In the genomic region with DNA sequence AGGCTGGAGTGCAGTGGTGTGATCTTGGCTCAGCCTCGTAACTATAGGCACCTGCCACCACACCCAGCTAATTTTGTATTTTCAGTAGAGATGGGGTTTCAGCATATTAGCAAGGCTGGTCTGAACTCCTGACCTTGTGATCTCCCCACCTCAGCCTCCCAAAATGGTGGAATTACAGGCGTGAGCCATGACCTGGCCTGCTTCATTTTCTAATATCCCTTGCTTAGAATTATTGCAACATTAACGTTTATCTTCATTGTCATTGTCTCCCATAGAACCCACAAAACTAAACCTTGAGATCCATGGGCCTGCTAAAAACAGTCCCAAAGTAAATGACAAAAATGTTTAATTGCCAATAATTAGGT, we compare ENCODE assay signal across 10 cellular contexts. TPM values are rescaled to one million over a fixed set of nuclear protein-coding genes. Genes with fewer than 3 reads are reported as not detected.
DNase-seq lines count a peak whose midpoint lies in the region; FAIRE-seq and TF ChIP-seq lines count a peak whose summit lies in the region.
"Had no signal": no experiment of that assay in that cellular context is flagged by ENCODE, and none has a peak within 500 bp of the region (broad histone marks: within the 10 kb centered on the region; RNA-seq: fewer than 3 reads in every experiment).

No MANE protein-coding gene starts in this region.

- intact Hi-C loops in sigmoid colon (cut with DNase I): loop anchor here (1.0 kb wide), 1 partner anchor 96 kb away; no protein-coding TSS in a partner anchor

- no peak for DNase-seq in T-helper 2 cell treated with Interferon-gamma antibody and Interleukin-4, amounts not matched to agents 5 μg/mL and 100 μg/mL, for 36 hours (ENCODE audit: low spot score)
- DNase-seq in T-helper 2 cell (no peak), astrocyte (ENCODE audit: low read depth) (no peak), sigmoid colon (no peak), T1000 (lab: John Stamatoyannopoulos, UW) (no peak), COR-L47 (lab: John Stamatoyannopoulos, UW) (no peak), neuronal stem cell (ENCODE audit: low spot score) (no peak)
- DNase-seq: tibial artery had no signal

- H3K27me3 Mint-ChIP-seq in T-helper 2 cell treated with Interferon-gamma antibody and Interleukin-4, amounts not matched to agents 5 μg/mL and 100 μg/mL, for 36 hours (ENCODE audit: low read depth): no peaks in the 10 kb centered on the region
- H3K27me3 Mint-ChIP-seq in astrocyte (ENCODE audit: low read depth, unreplicated experiment): no peaks in the 10 kb centered on the region

- H4K91ac ChIP-seq in neuronal stem cell (ENCODE audit: low read depth, low read length, poor library complexity): no peak overlapping the region

- H3K27me3 ChIP-seq in Loucy (ENCODE audit: insufficient read depth, low read length, poor library complexity, severe bottlenecking): peaks cover under 1% of the 10 kb centered on the region
- no peaks in the 10 kb centered on the region for H3K27me3 ChIP-seq in astrocyte (ENCODE audit: insufficient read depth, low read length)
- H3K27me3 ChIP-seq in sigmoid colon: no peaks in the 10 kb centered on the region
- H3K27me3 ChIP-seq in neuronal stem cell (ENCODE audit: control insufficient read depth in 3 of 3, insufficient read depth in 3 of 3, low read depth in 1 of 3, low read length in 3 of 3): no peaks in the 10 kb centered on the region
- H3K27me3 ChIP-seq: tibial artery had no signal

- H2BK12ac ChIP-seq in neuronal stem cell (ENCODE audit: low read length): no peak overlapping the region

- H3K4me3 Mint-ChIP-seq in T-helper 2 cell treated with Interferon-gamma antibody and Interleukin-4, amounts not matched to agents 5 μg/mL and 100 μg/mL, for 36 hours: peak overlapping the region; percentile 15
- H3K4me3 Mint-ChIP-seq in astrocyte (ENCODE audit: unreplicated experiment): peak overlapping the region; percentile 94

- FAIRE-seq in astrocyte (lab: Jason Lieb, UNC): no peak

- H4K8ac ChIP-seq in neuronal stem cell (ENCODE audit: low read depth, low read length): no peak overlapping the region

- peaks cover 48% of the 10 kb centered on the region for H3K36me3 ChIP-seq in Loucy (ENCODE audit: insufficient read depth, low read length)
- H3K36me3 ChIP-seq in astrocyte (ENCODE audit: insufficient read depth, low read length): peaks cover 38% of the 10 kb centered on the region
- H3K36me3 ChIP-seq in sigmoid colon: peaks cover 7 to 57% (median 28%) of the 10 kb centered on the region in 4 donors
- peaks cover 20 to 60% of the 10 kb centered on the region in 2 donors for H3K36me3 ChIP-seq in neuronal stem cell (replicated peaks in 1 of 2; ENCODE audit: control insufficient read depth in 2 of 2, insufficient read depth in 2 of 2, low read length in 2 of 2)

- H2AK5ac ChIP-seq in neuronal stem cell (ENCODE audit: low read depth, low read length): no peak overlapping the region

- no peak overlapping the region for H2BK15ac ChIP-seq in neuronal stem cell (ENCODE audit: low read length)

- H2BK120ac ChIP-seq in neuronal stem cell (ENCODE audit: low read depth, low read length): no peak overlapping the region

- no peak overlapping the region for H2AFZ ChIP-seq in Loucy (ENCODE audit: low read length)
- no peak overlapping the region for H2AFZ ChIP-seq in astrocyte (ENCODE audit: low read depth, low read length)
- no peak overlapping the region for H2AFZ ChIP-seq in neuronal stem cell (ENCODE audit: low read length)

- TF ChIP-seq CTCF in Loucy (conservative IDR thresholded peaks at IDR 0.05; ENCODE audit: low read length): no peak
- no peak for TF ChIP-seq CTCF in astrocyte (IDR thresholded peaks at IDR 0.05; ENCODE audit: insufficient read depth, low read depth, low read length)
- no peak for TF ChIP-seq CTCF in sigmoid colon (IDR thresholded peaks at IDR 0.05)

- H3K27ac ChIP-seq in astrocyte (ENCODE audit: low read depth, low read length): peak overlapping the region; percentile 1
- H3K27ac ChIP-seq in sigmoid colon: peak overlapping the region in 3 of 4 donors; percentile 50 to 70 (median 54)
- H3K27ac ChIP-seq in neuronal stem cell (replicated peaks; ENCODE audit: low read length): no peak overlapping the region

- peaks cover 51% of the 10 kb centered on the region for H3K79me2 ChIP-seq in Loucy (ENCODE audit: insufficient read depth, low read length)
- peaks cover 33% of the 10 kb centered on the region for H3K79me2 ChIP-seq in astrocyte (ENCODE audit: insufficient read depth, low read length)

- H3K9ac ChIP-seq in Loucy (ENCODE audit: low read depth, low read length, poor library complexity, severe bottlenecking) (no peak overlapping the region), astrocyte (ENCODE audit: low read length) (no peak overlapping the region), neuronal stem cell (ENCODE audit: low read depth, low read length, poor library complexity) (no peak overlapping the region)

- H3K4me2 ChIP-seq in Loucy (ENCODE audit: low read depth, low read length, poor library complexity, severe bottlenecking): peak overlapping the region; percentile 96
- peak overlapping the region; percentile 89 for H3K4me2 ChIP-seq in astrocyte (ENCODE audit: low read length)
- no peak overlapping the region for H3K4me2 ChIP-seq in neuronal stem cell (ENCODE audit: insufficient read depth, low read length, poor library complexity, severe bottlenecking)

- no peak overlapping the region for H3K23ac ChIP-seq in neuronal stem cell (ENCODE audit: low read depth, low read length, poor library complexity)

- H3K9me2 ChIP-seq in Loucy (replicated peaks; ENCODE audit: low read depth, low read length): no peaks in the 10 kb centered on the region

- H3K9me3 Mint-ChIP-seq in T-helper 2 cell treated with Interferon-gamma antibody and Interleukin-4, amounts not matched to agents 5 μg/mL and 100 μg/mL, for 36 hours: no peaks in the 10 kb centered on the region
- H3K9me3 Mint-ChIP-seq in astrocyte (ENCODE audit: unreplicated experiment): no peaks in the 10 kb centered on the region

- no peak overlapping the region for H3K18ac ChIP-seq in neuronal stem cell (ENCODE audit: low read length)

- peaks cover 2% of the 10 kb centered on the region for H3K79me1 ChIP-seq in neuronal stem cell (ENCODE audit: low read depth, low read length)

- H3K14ac ChIP-seq in neuronal stem cell (ENCODE audit: low read length): no peak overlapping the region

- peaks cover 18% of the 10 kb centered on the region for H3F3A ChIP-seq in Loucy (ENCODE audit: low read depth)

- no peak for TF ChIP-seq POLR2A in sigmoid colon (IDR thresholded peaks at IDR 0.05)

- H2BK5ac ChIP-seq in neuronal stem cell (ENCODE audit: low read length): no peak overlapping the region

- peaks cover 62% of the 10 kb centered on the region for H4K20me1 ChIP-seq in Loucy (ENCODE audit: insufficient read depth, low read length, poor library complexity, severe bottlenecking)
- peaks cover 67% of the 10 kb centered on the region for H4K20me1 ChIP-seq in astrocyte (ENCODE audit: insufficient read depth, low read length)

- no peak overlapping the region for H3K4ac ChIP-seq in neuronal stem cell (ENCODE audit: low read length)

- peaks cover 57% of the 10 kb centered on the region for H3K36me3 Mint-ChIP-seq in T-helper 2 cell treated with Interferon-gamma antibody and Interleukin-4, amounts not matched to agents 5 μg/mL and 100 μg/mL, for 36 hours (ENCODE audit: low read depth)
- peaks cover 43% of the 10 kb centered on the region for H3K36me3 Mint-ChIP-seq in astrocyte (ENCODE audit: low read depth, unreplicated experiment)

- H3K9me3 ChIP-seq in Loucy (ENCODE audit: insufficient read depth, low read depth, low read length): no peaks in the 10 kb centered on the region
- no peaks in the 10 kb centered on the region for H3K9me3 ChIP-seq in astrocyte (ENCODE audit: insufficient read depth, low read depth, low read length)
- H3K9me3 ChIP-seq in sigmoid colon: no peaks in the 10 kb centered on the region
- no peaks in the 10 kb centered on the region for H3K9me3 ChIP-seq in neuronal stem cell (replicated peaks in 1 of 2; ENCODE audit: control insufficient read depth in 2 of 2, insufficient read depth in 1 of 2, low read depth in 1 of 2, low read length in 2 of 2)
- H3K9me3 ChIP-seq: BE2C, tibial artery had no signal

- H3K4me3 ChIP-seq in Loucy (ENCODE audit: low read length, poor library complexity, severe bottlenecking) (no peak overlapping the region), astrocyte (ENCODE audit: insufficient read depth, low read depth, low read length) (no peak overlapping the region), sigmoid colon (no peak overlapping the region), neuronal stem cell (ENCODE audit: low read length in 2 of 2) (no peak overlapping the region)
- H3K4me3 ChIP-seq: tibial artery had no signal

- peak overlapping the region; percentile 82 for H3K27ac Mint-ChIP-seq in T-helper 2 cell treated with Interferon-gamma antibody and Interleukin-4, amounts not matched to agents 5 μg/mL and 100 μg/mL, for 36 hours
- peak overlapping the region; percentile 96 for H3K27ac Mint-ChIP-seq in astrocyte (ENCODE audit: unreplicated experiment)

- WGBS in sigmoid colon, 2 donors: 26 to 56% methylated on average over 3 of the region's 3 CpGs
- WGBS in neuronal stem cell (ENCODE audit: extremely low coverage in 2 of 2, insufficient read length in 2 of 2, insufficient replicate concordance in 1 of 2), 2 donors: no CpG with 5 or more reads among the region's 3 CpGs

- peaks cover 38% of the 10 kb centered on the region for H3K4me1 Mint-ChIP-seq in T-helper 2 cell treated with Interferon-gamma antibody and Interleukin-4, amounts not matched to agents 5 μg/mL and 100 μg/mL, for 36 hours (ENCODE audit: low read depth)
- H3K4me1 Mint-ChIP-seq in astrocyte (ENCODE audit: low read depth, unreplicated experiment): peaks cover 9% of the 10 kb centered on the region

- no peak for TF ChIP-seq EP300 in sigmoid colon (IDR thresholded peaks at IDR 0.05)

- H3K4me1 ChIP-seq in Loucy (ENCODE audit: insufficient read depth, low read length, poor library complexity, severe bottlenecking) (peaks cover 13% of the 10 kb centered on the region), astrocyte (ENCODE audit: insufficient read depth, low read length) (peaks cover 6% of the 10 kb centered on the region), sigmoid colon (peaks cover 0 to 48% (median 45%) of the 10 kb centered on the region in 4 donors), neuronal stem cell (ENCODE audit: control insufficient read depth in 2 of 2, insufficient read depth in 1 of 2, low read depth in 1 of 2, low read length in 2 of 2) (peaks cover 6 to 9% of the 10 kb centered on the region in 2 donors)
- H3K4me1 ChIP-seq: BE2C had no signal

RNA-seq across cellular contexts. Expression of a gene that starts 6.1 kb away (rescaled TPM):
- total RNA-seq in astrocyte (7,239 and 8,216 TPM in 2 replicates), sigmoid colon (over 10,000 TPM; 10,846 to 15,452 (median 12,894) TPM)
- polyA plus RNA-seq in sigmoid colon: over 10,000 TPM in 1 of 3 donors, 1,000 to 10,000 TPM in 2; 8,557 to 12,921 (median 9,843) TPM
- polyA plus RNA-seq in neuronal stem cell (2013, experiment 1 of 2): 20,572 TPM
- polyA plus RNA-seq in neuronal stem cell (2013, experiment 2 of 2): 20,834 TPM

RNA-seq across cellular contexts. Expression of a gene that starts 53.2 kb away (rescaled TPM):
- total RNA-seq in astrocyte (15.5 and 17.6 TPM in 2 replicates), sigmoid colon (10 to 100 TPM; 17.9 to 42.3 (median 29.4) TPM)
- 10 to 100 TPM; 12.0 to 16.3 (median 13.6) TPM for polyA plus RNA-seq in sigmoid colon
- polyA plus RNA-seq in neuronal stem cell (2013, experiment 1 of 2): 14.1 TPM
- polyA plus RNA-seq in neuronal stem cell (2013, experiment 2 of 2): 14.7 TPM
